In genomic region chr2:238739668-238740067, GRCh38 we compare ENCODE assay signal across 26 cellular contexts.
DNase-seq lines count a peak whose midpoint lies in the region; ATAC-seq, FAIRE-seq and TF ChIP-seq lines count a peak whose summit lies in the region.
"Had no signal": no experiment of that assay in that cellular context is flagged by ENCODE, and none has a peak within 500 bp of the region (broad histone marks: within the 10 kb centered on the region; RNA-seq: fewer than 3 reads in every experiment).

No MANE protein-coding gene starts in this region.

- WGBS in esophagus muscularis mucosa, result 85% methylated on average over 5 of the region's 5 CpGs
- 67 to 81% methylated on average over 5 of the region's 5 CpGs for WGBS in esophagus squamous epithelium, 2 donors

- H3K4me1 ChIP-seq in A673 (ENCODE audit: insufficient read depth, low read length, poor library complexity, severe bottlenecking) (no peaks in the 10 kb centered on the region), OCI-LY1 (ENCODE audit: insufficient read depth, low read length, severe bottlenecking) (no peaks in the 10 kb centered on the region), esophagus muscularis mucosa (no peaks in the 10 kb centered on the region), esophagus squamous epithelium (no peaks in the 10 kb centered on the region)

- TF ChIP-seq POLR2A in esophagus muscularis mucosa (IDR thresholded peaks at IDR 0.05; ENCODE audit: low read depth) (no peak), esophagus squamous epithelium (IDR thresholded peaks at IDR 0.05) (no peak)

- CTCF ChIA-PET in A673 (lab: Charles Lee), result no interaction called here

- H3K79me2 ChIP-seq in OCI-LY1 (ENCODE audit: insufficient read depth, low read length), result no peaks in the 10 kb centered on the region

- no peak for FAIRE-seq in D721Med (lab: Jason Lieb, UNC)
- FAIRE-seq: GM19239, HTR-8/SVneo had no signal

- no peak for TF ChIP-seq EP300 in esophagus muscularis mucosa (IDR thresholded peaks at IDR 0.05)

- H3F3A ChIP-seq in OCI-LY1 (ENCODE audit: insufficient read depth, low read length), result no peaks in the 10 kb centered on the region

- no peak overlapping the region for H2AFZ ChIP-seq in OCI-LY1 (ENCODE audit: low read length)

- no peak overlapping the region for H3K4me2 ChIP-seq in OCI-LY1 (ENCODE audit: low read length)

- POLR2A ChIA-PET in A673 (lab: Charles Lee; ENCODE audit: low non-redundant PET), result no interaction called here

- H3K27me3 ChIP-seq in A673 (replicated peaks; ENCODE audit: insufficient read depth, low read depth, low read length, poor library complexity) (peaks cover 2% of the 10 kb centered on the region), H7 (ENCODE audit: control insufficient read depth, insufficient read depth, low read length) (no peaks in the 10 kb centered on the region), OCI-LY1 (ENCODE audit: insufficient read depth, low read length) (no peaks in the 10 kb centered on the region; the same call in 1 of the 2 replicates), esophagus muscularis mucosa (no peaks in the 10 kb centered on the region), esophagus squamous epithelium (peaks cover 0 to 22% (median 0%) of the 10 kb centered on the region in 4 donors)
- H3K27me3 ChIP-seq: MG63 had no signal

- ATAC-seq in HG03175 (IDR thresholded peaks at IDR 0.05; ENCODE audit: unreplicated experiment), result no peak

- no peaks in the 10 kb centered on the region for H3K9me2 ChIP-seq in OCI-LY1 (ENCODE audit: low read depth, low read length)

- H3K36me3 ChIP-seq in A673 (ENCODE audit: insufficient read depth, low read length, poor library complexity, severe bottlenecking) (no peaks in the 10 kb centered on the region), H7 (replicated peaks; ENCODE audit: control insufficient read depth, insufficient read depth, low read length) (no peaks in the 10 kb centered on the region), OCI-LY1 (ENCODE audit: insufficient read depth, low read length) (no peaks in the 10 kb centered on the region), esophagus muscularis mucosa (no peaks in the 10 kb centered on the region), esophagus squamous epithelium (no peaks in the 10 kb centered on the region)
- H3K36me3 ChIP-seq: MG63 had no signal

- H3K4me3 ChIP-seq in A673 (ENCODE audit: low read depth, low read length, poor library complexity, severe bottlenecking), result no peak overlapping the region
- H3K4me3 ChIP-seq in H7 (ENCODE audit: insufficient read depth, low read depth, low read length), result no peak overlapping the region
- no peak overlapping the region for H3K4me3 ChIP-seq in OCI-LY1 (ENCODE audit: low read depth, low read length, poor library complexity, severe bottlenecking)
- H3K4me3 ChIP-seq in esophagus muscularis mucosa, result no peak overlapping the region
- no peak overlapping the region for H3K4me3 ChIP-seq in esophagus squamous epithelium
- H3K4me3 ChIP-seq: MG63 had no signal

- no peaks in the 10 kb centered on the region for H3K9me3 ChIP-seq in A673 (ENCODE audit: low read depth, low read length, poor library complexity, severe bottlenecking)
- no peaks in the 10 kb centered on the region for H3K9me3 ChIP-seq in OCI-LY1 (ENCODE audit: low read length)
- no peaks in the 10 kb centered on the region for H3K9me3 ChIP-seq in esophagus muscularis mucosa
- no peaks in the 10 kb centered on the region for H3K9me3 ChIP-seq in esophagus squamous epithelium

- no peak overlapping the region for H3K27ac ChIP-seq in A673 (ENCODE audit: low read depth, low read length, poor library complexity, severe bottlenecking)
- no peak overlapping the region for H3K27ac ChIP-seq in OCI-LY1 (ENCODE audit: low read depth, low read length, poor library complexity, severe bottlenecking)
- H3K27ac ChIP-seq in esophagus muscularis mucosa (replicated peaks in 1 of 4), result no peak overlapping the region
- H3K27ac ChIP-seq in esophagus squamous epithelium, result no peak overlapping the region
- H3K27ac ChIP-seq: HL-60 had no signal

- H3K9ac ChIP-seq in OCI-LY1 (ENCODE audit: low read length), result no peak overlapping the region

- TF ChIP-seq CTCF in A673 (conservative IDR thresholded peaks at IDR 0.05; ENCODE audit: low read depth, low read length) (0 out of 2 replicates have a peak, but pooled peaks have one; percentile 18), OCI-LY1 (IDR thresholded peaks at IDR 0.05; ENCODE audit: low read length) (peak; percentile 21; the same call in 1 of the 2 replicates), esophagus muscularis mucosa (IDR thresholded peaks at IDR 0.05) (no peak), D721Med (IDR thresholded peaks at IDR 0.05; ENCODE audit: insufficient read depth, missing control alignments) (no peak), esophagus squamous epithelium (IDR thresholded peaks at IDR 0.05) (no peak)

- BruUV-seq in A673 (replicated peaks; lab: Mats Ljungman, UMichigan), result no TSS peak

- no peaks in the 10 kb centered on the region for H4K20me1 ChIP-seq in OCI-LY1 (ENCODE audit: insufficient read depth, low read length)

- intact Hi-C loops in A673 (cut with micrococcal nuclease; ENCODE audit: unreplicated experiment), result no loop called here
- intact Hi-C loops in esophagus muscularis mucosa (cut with DNase I), result no loop called here
- intact Hi-C loops in esophagus squamous epithelium (cut with DNase I), result no loop called here

- peak; percentile 10 for DNase-seq in A673 (ENCODE audit: low spot score)
- DNase-seq in H7, result peak; percentile 53
- peak; percentile 42 for DNase-seq in esophagus muscularis mucosa (ENCODE audit: extremely low spot score)
- no peak for DNase-seq in D721Med (ENCODE audit: insufficient read length, low spot score)
- DNase-seq in esophagus squamous epithelium (lab: John Stamatoyannopoulos, UW), result no peak
- DNase-seq in HCEC 1CT, result no peak
- DNase-seq: ACHN; DMS 273 treated with DMSO at 0.1 percent for 48 hours; GDM1; IMR-90; Kasumi-1; MG63; NCI-H1105 treated with DMSO at 0.1 percent for 48 hours; NCI-H1694; NCI-H2081 treated with DMSO at 0.1 percent for 48 hours; NCI-H446 treated with DMSO at 0.1 percent for 48 hours; NCI-H69; NK-92 treated with Interleukin-12 subunit alpha and Interleukin-12 subunit beta, amount 100 ng/mL, for 24 hours; OCI-M1; RPMI8226; SIG-M5 had no signal

Comparison
In these comparisons a context has a peak if more than half of its experiments do, and no peak if none do; other contexts are left out.
1. DNase-seq: peak in A673 (single experiment), H7 (single experiment) and esophagus muscularis mucosa (single experiment); none in D721Med (single experiment), esophagus squamous epithelium (single experiment) and HCEC 1CT (single experiment).
2. CTCF ChIP-seq: peak in A673 (single experiment) and OCI-LY1 (single experiment); none in esophagus muscularis mucosa (0 of 3), D721Med (single experiment) and esophagus squamous epithelium (0 of 6).